In genomic region chr3:111726788-111727305, GRCh38 we compare ENCODE assay signal across 38 cellular contexts.
"Had no signal": no experiment of that assay in that cellular context is flagged by ENCODE, and none has a peak within 500 bp of the region (broad histone marks: within the 10 kb centered on the region; RNA-seq: fewer than 3 reads in every experiment).

No MANE protein-coding gene starts in this region.

- ATAC-seq: activated CD8-positive, alpha-beta T cell treated with anti-CD3 and anti-CD28 coated beads, Interleukin-2, amount 10 ng/mL, durations not matched to agents 7 days and 5 days; activated naive CD8-positive, alpha-beta T cell treated with anti-CD3 and anti-CD28 coated beads, Interleukin-2, amount 50 U/mL, for 24 hours; activated T-cell treated with anti-CD3 and anti-CD28 coated beads, Interleukin-2, amount 50 U/mL, for 4 hours; Right ventricle myocardium inferior; SK-N-SH treated with all-trans-retinoic acid at 6 μM for 48 hours had no signal

- H3K27me3 Mint-ChIP-seq: activated CD4-positive, alpha-beta T cell treated with anti-CD3 and anti-CD28 coated beads, Interleukin-2, amount 10 ng/mL, durations not matched to agents 24 days and 14 days; activated naive CD4-positive, alpha-beta T cell treated with anti-CD3 and anti-CD28 coated beads, Interleukin-2, amount 10 ng/mL, durations not matched to agents 7 days and 5 days; activated naive CD8-positive, alpha-beta T cell; activated naive CD8-positive, alpha-beta T cell treated with anti-CD3 and anti-CD28 coated beads, Interleukin-2, amount 50 U/mL, for 24 hours; brain had no signal

- H3K27ac Mint-ChIP-seq: activated CD4-positive, alpha-beta T cell treated with anti-CD3 and anti-CD28 coated beads, Interleukin-2, amount 10 ng/mL, durations not matched to agents 24 days and 14 days; activated CD8-positive, alpha-beta T cell treated with anti-CD3 and anti-CD28 coated beads, Interleukin-2, amount 10 ng/mL, durations not matched to agents 7 days and 5 days; activated naive CD4-positive, alpha-beta T cell treated with anti-CD3 and anti-CD28 coated beads, Interleukin-2, amount 10 ng/mL, durations not matched to agents 7 days and 5 days; activated naive CD8-positive, alpha-beta T cell; activated naive CD8-positive, alpha-beta T cell treated with anti-CD3 and anti-CD28 coated beads, Interleukin-2, amount 50 U/mL, for 24 hours; activated T-helper 1 cell treated with anti-CD3 and anti-CD28 coated beads, Interleukin-12 subunit alpha, Interleukin-12 subunit beta, Interleukin-2, Interleukin-4 antibody, amounts not matched to agents 30 ng/mL and 10 ng/mL and 1 ng/mL, durations not matched to agents 14 hours and 24 hours and 36 hours; brain had no signal

- H3K4me3 Mint-ChIP-seq: activated CD4-positive, alpha-beta T cell treated with anti-CD3 and anti-CD28 coated beads, Interleukin-2, amount 10 ng/mL, durations not matched to agents 24 days and 14 days; activated CD8-positive, alpha-beta T cell treated with anti-CD3 and anti-CD28 coated beads, Interleukin-2, amount 10 ng/mL, durations not matched to agents 7 days and 5 days; activated naive CD4-positive, alpha-beta T cell treated with anti-CD3 and anti-CD28 coated beads, Interleukin-2, amount 10 ng/mL, durations not matched to agents 7 days and 5 days; activated naive CD8-positive, alpha-beta T cell; activated naive CD8-positive, alpha-beta T cell treated with anti-CD3 and anti-CD28 coated beads, Interleukin-2, amount 50 U/mL, for 24 hours; activated T-cell treated with anti-CD3 and anti-CD28 coated beads, Interleukin-2, amount 50 U/mL, for 4 hours; activated T-helper 1 cell treated with anti-CD3 and anti-CD28 coated beads, Interleukin-12 subunit alpha, Interleukin-12 subunit beta, Interleukin-2, Interleukin-4 antibody, amounts not matched to agents 30 ng/mL and 10 ng/mL and 1 ng/mL, durations not matched to agents 14 hours and 24 hours and 36 hours; brain had no signal

- DNase-seq: activated CD4-positive, alpha-beta T cell treated with anti-CD3 and anti-CD28 coated beads for 1 hour; activated CD4-positive, alpha-beta T cell treated with anti-CD3 and anti-CD28 coated beads, Interleukin-2, amount 10 ng/mL, durations not matched to agents 24 days and 14 days; activated CD4-positive, alpha-beta T cell treated with anti-CD3 and anti-CD28 coated beads, Interleukin-2, amount 50 U/mL, for 4 hours; activated CD4-positive, CD25-positive, alpha-beta regulatory T cell; activated CD8-positive, alpha-beta memory T cell treated with anti-CD3 and anti-CD28 coated beads, Interleukin-2, amount 50 U/mL, for 4 hours; activated CD8-positive, alpha-beta T cell treated with anti-CD3 and anti-CD28 coated beads, Interleukin-2, amount 10 ng/mL, durations not matched to agents 7 days and 5 days; activated effector memory CD4-positive, alpha-beta T cell treated with Interleukin-2 at 50 U/mL for 16 hours; activated naive CD4-positive, alpha-beta T cell treated with anti-CD3 and anti-CD28 coated beads, Interleukin-2, amount 10 ng/mL, durations not matched to agents 7 days and 5 days; activated naive CD8-positive, alpha-beta T cell treated with anti-CD3 and anti-CD28 coated beads, Interleukin-2, amount 50 U/mL, for 24 hours; activated T-cell treated with anti-CD3 and anti-CD28 coated beads for 4 hours; activated T-cell treated with anti-CD3 and anti-CD28 coated beads, Interleukin-2, amount 50 U/mL, for 4 hours; anterior cingulate cortex; caudate nucleus; cerebellar nuclear complex; MG63; NCI-H1048; NCI-H1105 treated with DMSO at 0.1 percent for 48 hours; NCI-H1436; NCI-H187; NCI-H2029 treated with DMSO at 0.1 percent for 48 hours; NCI-H2107; NCI-H2171; NCI-H510A; NCI-H526; PC-9; SIG-M5; SW 1271; T-helper 1 cell; T-helper 2 cell; T-helper 9 cell; WERI-Rb-1 had no signal

- H3K4me1 Mint-ChIP-seq: activated naive CD4-positive, alpha-beta T cell treated with anti-CD3 and anti-CD28 coated beads, Interleukin-2, amount 10 ng/mL, durations not matched to agents 7 days and 5 days; activated naive CD8-positive, alpha-beta T cell treated with anti-CD3 and anti-CD28 coated beads, Interleukin-2, amount 50 U/mL, for 24 hours had no signal

- H3K9me3 Mint-ChIP-seq: activated CD4-positive, alpha-beta T cell treated with anti-CD3 and anti-CD28 coated beads, Interleukin-2, amount 10 ng/mL, durations not matched to agents 24 days and 14 days; activated naive CD4-positive, alpha-beta T cell treated with anti-CD3 and anti-CD28 coated beads, Interleukin-2, amount 10 ng/mL, durations not matched to agents 7 days and 5 days; activated T-cell treated with anti-CD3 and anti-CD28 coated beads, Interleukin-2, amount 50 U/mL, for 4 hours; activated T-helper 1 cell treated with anti-CD3 and anti-CD28 coated beads, Interleukin-12 subunit alpha, Interleukin-12 subunit beta, Interleukin-2, Interleukin-4 antibody, amounts not matched to agents 30 ng/mL and 10 ng/mL and 1 ng/mL, durations not matched to agents 14 hours and 24 hours and 36 hours had no signal

- H3K4me3 ChIP-seq: MG63, PC-9 had no signal

- H3K9me3 ChIP-seq: MG63 had no signal

- H3K27ac ChIP-seq: KMS-11, PC-9, RWPE1, WERI-Rb-1 had no signal

- H3K27me3 ChIP-seq: MG63 had no signal

- H3K36me3 ChIP-seq: MG63, WERI-Rb-1 had no signal
